In genomic region chr9:119963258-119963797, GRCh38 we compare ENCODE assay signal across 13 cellular contexts.
DNase-seq lines count a peak whose midpoint lies in the region; ATAC-seq and TF ChIP-seq lines count a peak whose summit lies in the region.
"Had no signal": no experiment of that assay in that cellular context is flagged by ENCODE, and none has a peak within 500 bp of the region (broad histone marks: within the 10 kb centered on the region; RNA-seq: fewer than 3 reads in every experiment).

No MANE protein-coding gene starts in this region.

- H3K4me1 Mint-ChIP-seq in neural progenitor cell = peaks cover 24% of the 10 kb centered on the region
- H3K4me1 Mint-ChIP-seq: activated B cell treated with CpG ODN at 0.5 μM for 24 hours had no signal

- peaks cover 8% of the 10 kb centered on the region for H3K4me1 ChIP-seq in Panc1 (ENCODE audit: control insufficient read depth, insufficient read depth, low read length)
- peaks cover 7 to 15% (median 13%) of the 10 kb centered on the region in 4 donors for H3K4me1 ChIP-seq in esophagus muscularis mucosa
- peaks cover 12% of the 10 kb centered on the region for H3K4me1 ChIP-seq in neural progenitor cell

- POLR2A ChIA-PET in Panc1 (lab: Charles Lee) = no interaction called here

- no peak for TF ChIP-seq EP300 in esophagus muscularis mucosa (IDR thresholded peaks at IDR 0.05)

- peak overlapping the region; percentile 20 for H3K4me2 ChIP-seq in neural progenitor cell

- H3K27me3 Mint-ChIP-seq in neural progenitor cell (ENCODE audit: insufficient read depth, low read depth) = peaks cover 1% of the 10 kb centered on the region

- H3K27ac Mint-ChIP-seq in neural progenitor cell = peak overlapping the region; percentile 67
- H3K27ac Mint-ChIP-seq: activated B cell treated with CpG ODN at 0.5 μM for 24 hours; activated naive CD8-positive, alpha-beta T cell had no signal

- no peaks in the 10 kb centered on the region for H4K20me1 ChIP-seq in neural progenitor cell (ENCODE audit: low read depth)

- intact Hi-C loops in Panc1 (cut with micrococcal nuclease; ENCODE audit: unreplicated experiment) = loop anchor here (10.0 kb wide), 1 partner anchor 381 kb away; no protein-coding TSS in a partner anchor
- intact Hi-C loops in esophagus muscularis mucosa (cut with DNase I) = no loop called here

- H3K9me3 Mint-ChIP-seq in neural progenitor cell = no peaks in the 10 kb centered on the region
- H3K9me3 Mint-ChIP-seq: activated B cell treated with CpG ODN at 0.5 μM for 24 hours had no signal

- H3K27ac ChIP-seq in Panc1 (ENCODE audit: low read length) (peak overlapping the region; percentile 61), esophagus muscularis mucosa (replicated peaks in 1 of 4) (peak overlapping the region; percentile 4 to 35 (median 26)), neural progenitor cell (peak overlapping the region; percentile 85)

- H3F3A ChIP-seq in neural progenitor cell (ENCODE audit: low read depth) = peaks cover 26% of the 10 kb centered on the region

- in situ Hi-C loops in Caki2 (cut with HindIII; ENCODE audit: low pct_unique_long_range_greater_than_20kb, low sequenced_read_pairs) (no loop called here), Panc1 (cut with HindIII; ENCODE audit: low pct_unique_long_range_greater_than_20kb, low sequenced_read_pairs) (no loop called here)

- H3K9ac ChIP-seq in neural progenitor cell = no peak overlapping the region

- H3K27me3 ChIP-seq in Panc1 (ENCODE audit: control insufficient read depth, insufficient read depth, low read length) = no peaks in the 10 kb centered on the region
- no peaks in the 10 kb centered on the region for H3K27me3 ChIP-seq in esophagus muscularis mucosa
- H3K27me3 ChIP-seq in neural progenitor cell = no peaks in the 10 kb centered on the region

- ATAC-seq in Panc1 = peak; percentile 83
- ATAC-seq in GM18519 (IDR thresholded peaks at IDR 0.05; ENCODE audit: low FRiP score, unreplicated experiment) = no peak
- ATAC-seq in HG02970 (IDR thresholded peaks at IDR 0.05; ENCODE audit: low FRiP score, unreplicated experiment) = no peak

- CTCF ChIA-PET in Panc1 (lab: Charles Lee) = no interaction called here

- H3K4me3 ChIP-seq in Panc1 (ENCODE audit: low read depth in 2 of 2, low read length in 2 of 2) (no peak overlapping the region), esophagus muscularis mucosa (no peak overlapping the region), neural progenitor cell (no peak overlapping the region)

- no peak for TF ChIP-seq POLR2A in esophagus muscularis mucosa (IDR thresholded peaks at IDR 0.05; ENCODE audit: low read depth)

- no TSS peak for BruUV-seq in Panc1 (replicated peaks; lab: Mats Ljungman, UMichigan)

- DNase-seq in Caki2 (ENCODE audit: low read depth) = peak; percentile 82
- no peak for DNase-seq in Panc1 (ENCODE audit: low read depth, low spot score)
- DNase-seq in esophagus muscularis mucosa (ENCODE audit: extremely low spot score) = no peak
- peak; percentile 66 for DNase-seq in neural progenitor cell (ENCODE audit: low spot score)
- no peak for DNase-seq in GM19240 (ENCODE audit: insufficient read length, low spot score)
- DNase-seq in NCI-H1694 treated with DMSO at 0.1 percent for 48 hours (lab: John Stamatoyannopoulos, UW) = no peak
- DNase-seq: activated B cell treated with CpG ODN at 0.5 μM for 24 hours, hypothalamus, NCI-H524 treated with DMSO at 0.1 percent for 48 hours, substantia nigra had no signal

- peak overlapping the region; percentile 41 for H3K4me3 Mint-ChIP-seq in neural progenitor cell
- H3K4me3 Mint-ChIP-seq: activated B cell treated with CpG ODN at 0.5 μM for 24 hours; activated naive CD8-positive, alpha-beta T cell had no signal

- WGBS in esophagus muscularis mucosa = 35% methylated on average over 4 of the region's 4 CpGs

- H3K9me3 ChIP-seq in Panc1 (ENCODE audit: control insufficient read depth, insufficient read depth, low read depth, low read length) (no peaks in the 10 kb centered on the region), esophagus muscularis mucosa (peaks cover 0 to 6% (median 0%) of the 10 kb centered on the region in 4 donors), neural progenitor cell (ENCODE audit: low read depth) (no peaks in the 10 kb centered on the region)

- no peaks in the 10 kb centered on the region for H3K36me3 Mint-ChIP-seq in neural progenitor cell
- H3K36me3 Mint-ChIP-seq: activated naive CD8-positive, alpha-beta T cell had no signal

- H3K79me2 ChIP-seq in neural progenitor cell (ENCODE audit: low read depth) = no peaks in the 10 kb centered on the region

- TF ChIP-seq CTCF in Panc1 (IDR thresholded peaks at IDR 0.05) (no peak), esophagus muscularis mucosa (IDR thresholded peaks at IDR 0.05) (no peak), neural progenitor cell (IDR thresholded peaks at IDR 0.05) (no peak)

- no peak overlapping the region for H2AFZ ChIP-seq in neural progenitor cell (replicated peaks)

- no peaks in the 10 kb centered on the region for H3K36me3 ChIP-seq in Panc1 (ENCODE audit: control insufficient read depth, insufficient read depth, low read length)
- H3K36me3 ChIP-seq in esophagus muscularis mucosa = no peaks in the 10 kb centered on the region
- no peaks in the 10 kb centered on the region for H3K36me3 ChIP-seq in neural progenitor cell

Comparison
In these comparisons a context has a peak if more than half of its experiments do, and no peak if none do; other contexts are left out.
1. DNase-seq: peak in Caki2 (single experiment) and neural progenitor cell (single experiment); none in Panc1 (single experiment), esophagus muscularis mucosa (single experiment), GM19240 (single experiment) and NCI-H1694 treated with DMSO at 0.1 percent for 48 hours (single experiment).
2. H3K27ac ChIP-seq: peak in every context shown above with its lines; median percentile 85 in neural progenitor cell; 61 in Panc1; 26 in esophagus muscularis mucosa.